Comparison of ENCODE assay signal across 1 cellular context in the genomic region with DNA sequence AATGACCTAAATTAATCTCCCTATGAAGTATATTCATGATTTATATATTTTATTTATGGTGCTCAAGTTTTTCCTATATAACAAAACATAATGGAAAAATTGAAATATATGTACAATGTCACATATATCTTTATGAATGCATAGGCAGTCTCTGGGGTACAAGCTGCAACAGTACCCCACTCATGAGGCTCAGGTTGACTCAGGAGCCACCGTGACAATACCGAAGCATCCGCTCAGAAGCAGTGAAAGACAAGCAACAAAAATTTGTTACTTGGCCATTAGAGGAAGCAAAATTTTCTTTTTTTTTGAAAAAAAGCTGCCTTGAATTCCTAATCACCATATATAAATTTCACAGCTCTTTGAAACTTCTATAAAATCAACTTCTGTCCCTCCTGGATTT.
TF ChIP-seq lines count a peak whose summit lies in the region.

No MANE protein-coding gene starts in this region.

TF ChIP-seq in HepG2, 621 proteins besides CTCF, POLR2A, EP300 and RAD21:
- TF ChIP-seq FOXJ3 (CRISPR knock-in tag; IDR thresholded peaks at IDR 0.05; ENCODE audit: borderline replicate concordance) (no peak), BRCA1 (CRISPR knock-in tag; IDR thresholded peaks at IDR 0.05) (no peak), ZZZ3 (CRISPR knock-in tag; IDR thresholded peaks at IDR 0.05; ENCODE audit: borderline replicate concordance) (no peak), FOSL1 (CRISPR knock-in tag; IDR thresholded peaks at IDR 0.05; ENCODE audit: borderline replicate concordance) (no peak), SSRP1 (CRISPR knock-in tag; IDR thresholded peaks at IDR 0.05) (no peak), ZNF619 (CRISPR knock-in tag; IDR thresholded peaks at IDR 0.05) (no peak), SRSF9 (IDR thresholded peaks at IDR 0.05; ENCODE audit: borderline replicate concordance, insufficient read depth, low read depth, low read length, poor library complexity, severe bottlenecking) (no peak), CBX2 (IDR thresholded peaks at IDR 0.05; ENCODE audit: low read depth, low read length) (no peak), CBX2 (CRISPR knock-in tag; IDR thresholded peaks at IDR 0.05; ENCODE audit: low read depth) (no peak), KDM5A (IDR thresholded peaks at IDR 0.05; ENCODE audit: borderline replicate concordance, low read length) (no peak), SKI (IDR thresholded peaks at IDR 0.05; ENCODE audit: partially characterized antibody) (no peak), SP1 (IDR thresholded peaks at IDR 0.05) (no peak), SP1 (CRISPR knock-in tag; IDR thresholded peaks at IDR 0.05) (no peak), FLYWCH1 (CRISPR knock-in tag; IDR thresholded peaks at IDR 0.05) (no peak)
- TF ChIP-seq, protein P1, sequence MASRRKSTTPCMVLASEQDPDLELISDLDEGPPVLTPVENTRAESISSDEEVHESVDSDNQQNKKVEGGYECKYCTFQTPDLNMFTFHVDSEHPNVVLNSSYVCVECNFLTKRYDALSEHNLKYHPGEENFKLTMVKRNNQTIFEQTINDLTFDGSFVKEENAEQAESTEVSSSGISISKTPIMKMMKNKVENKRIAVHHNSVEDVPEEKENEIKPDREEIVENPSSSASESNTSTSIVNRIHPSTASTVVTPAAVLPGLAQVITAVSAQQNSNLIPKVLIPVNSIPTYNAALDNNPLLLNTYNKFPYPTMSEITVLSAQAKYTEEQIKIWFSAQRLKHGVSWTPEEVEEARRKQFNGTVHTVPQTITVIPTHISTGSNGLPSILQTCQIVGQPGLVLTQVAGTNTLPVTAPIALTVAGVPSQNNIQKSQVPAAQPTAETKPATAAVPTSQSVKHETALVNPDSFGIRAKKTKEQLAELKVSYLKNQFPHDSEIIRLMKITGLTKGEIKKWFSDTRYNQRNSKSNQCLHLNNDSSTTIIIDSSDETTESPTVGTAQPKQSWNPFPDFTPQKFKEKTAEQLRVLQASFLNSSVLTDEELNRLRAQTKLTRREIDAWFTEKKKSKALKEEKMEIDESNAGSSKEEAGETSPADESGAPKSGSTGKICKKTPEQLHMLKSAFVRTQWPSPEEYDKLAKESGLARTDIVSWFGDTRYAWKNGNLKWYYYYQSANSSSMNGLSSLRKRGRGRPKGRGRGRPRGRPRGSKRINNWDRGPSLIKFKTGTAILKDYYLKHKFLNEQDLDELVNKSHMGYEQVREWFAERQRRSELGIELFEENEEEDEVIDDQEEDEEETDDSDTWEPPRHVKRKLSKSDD (CRISPR knock-in tag; IDR thresholded peaks at IDR 0.05; ENCODE audit: low read depth): no peak
